8 cellular contexts compared by ENCODE assay signal in the genomic region with DNA sequence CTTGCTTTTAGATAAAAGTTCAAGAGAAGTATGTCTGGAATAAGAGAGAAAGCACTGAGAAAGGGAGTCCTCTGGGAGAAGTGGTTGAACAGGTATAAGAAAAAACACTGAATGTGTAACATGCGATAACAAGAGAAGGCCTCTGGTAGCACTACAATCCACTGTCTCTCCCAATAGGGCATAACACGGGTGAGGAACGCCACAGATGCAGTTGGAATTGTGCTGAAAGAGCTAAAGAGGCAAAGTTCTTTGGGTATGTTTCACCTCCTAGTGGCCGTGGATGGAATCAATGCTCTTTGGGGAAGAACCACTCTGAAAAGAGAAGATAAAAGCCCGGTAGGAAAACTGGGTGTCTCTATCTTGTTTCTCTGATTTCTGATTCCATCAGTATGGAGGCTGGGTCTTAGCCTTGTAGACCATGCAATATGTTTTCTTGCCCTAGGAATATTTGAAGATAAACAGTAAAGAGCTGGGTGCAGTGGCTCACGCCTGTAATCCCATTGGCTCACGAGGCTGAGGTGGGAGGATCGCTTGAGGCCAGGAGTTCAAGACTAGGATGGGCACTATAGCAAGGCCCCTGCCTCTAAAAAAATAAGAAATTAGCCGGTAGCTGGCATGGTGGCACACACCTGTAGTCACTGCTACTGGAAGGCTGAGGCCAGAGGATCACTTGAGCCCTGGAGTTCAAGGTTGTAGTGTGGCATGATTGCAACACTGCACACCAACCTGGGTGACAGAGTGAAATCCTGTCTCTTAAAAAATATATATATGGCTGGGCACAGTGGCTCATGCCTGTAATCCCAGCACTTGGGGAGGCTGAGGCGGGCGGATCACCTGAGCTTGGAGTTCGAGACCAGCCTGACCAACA. TPM values are rescaled to one million over a fixed set of nuclear protein-coding genes. Genes with fewer than 3 reads are reported as not detected.
DNase-seq lines count a peak whose midpoint lies in the region; ATAC-seq, FAIRE-seq and TF ChIP-seq lines count a peak whose summit lies in the region.

No MANE protein-coding gene starts in this region.

- peaks cover 56% of the 10 kb centered on the region for H3K36me3 ChIP-seq in BE2C
- peaks cover 0 to 65% of the 10 kb centered on the region in 2 donors for H3K36me3 ChIP-seq in gastroesophageal sphincter
- H3K36me3 ChIP-seq in pancreas: peaks cover 0 to 20% (median 0%) of the 10 kb centered on the region in 3 donors

- DNase-seq in BE2C: peak; percentile 75
- DNase-seq in GM13976 (ENCODE audit: low spot score): peak; percentile 35
- DNase-seq in NCI-H524 (lab: John Stamatoyannopoulos, UW): peak; percentile 24 to 71
- peak; percentile 11 for DNase-seq in activated T-cell treated with anti-CD3 and anti-CD28 coated beads, Interleukin-2, amount 50 U/mL, for 4 hours
- DNase-seq in pancreas: peak in 2 of 6 donors; percentile 18 to 52

- TF ChIP-seq CTCF in BE2C (IDR thresholded peaks at IDR 0.05; ENCODE audit: low read depth, low read length) (peak; percentile 88), GM13976 (IDR thresholded peaks at IDR 0.05; ENCODE audit: borderline replicate concordance, control extremely low read depth, extremely low read depth, insufficient read depth, missing control alignments) (peak; percentile 7), gastroesophageal sphincter (IDR thresholded peaks at IDR 0.05) (peak; percentile 45 to 59 (median 55)), pancreas (IDR thresholded peaks at IDR 0.05) (peak; percentile 37 to 62 (median 56))

- no peak for TF ChIP-seq POLR2A in gastroesophageal sphincter (IDR thresholded peaks at IDR 0.05)

- no peak for TF ChIP-seq EP300 in gastroesophageal sphincter (IDR thresholded peaks at IDR 0.05)

- H3K4me1 Mint-ChIP-seq in activated T-cell treated with anti-CD3 and anti-CD28 coated beads, Interleukin-2, amount 50 U/mL, for 4 hours (ENCODE audit: low read depth): no peaks in the 10 kb centered on the region

- H3K27me3 Mint-ChIP-seq in activated T-cell treated with anti-CD3 and anti-CD28 coated beads, Interleukin-2, amount 50 U/mL, for 4 hours (ENCODE audit: low read depth): no peaks in the 10 kb centered on the region

- peaks cover 17% of the 10 kb centered on the region for H3K36me3 Mint-ChIP-seq in activated T-cell treated with anti-CD3 and anti-CD28 coated beads, Interleukin-2, amount 50 U/mL, for 4 hours (ENCODE audit: insufficient read depth)

- H3K27ac ChIP-seq in gastroesophageal sphincter: no peak overlapping the region
- no peak overlapping the region for H3K27ac ChIP-seq in pancreas

- FAIRE-seq in pancreas (lab: Jason Lieb, UNC): no peak

- no peaks in the 10 kb centered on the region for H3K9me3 ChIP-seq in BE2C
- H3K9me3 ChIP-seq in gastroesophageal sphincter: no peaks in the 10 kb centered on the region
- no peaks in the 10 kb centered on the region for H3K9me3 ChIP-seq in pancreas

- whole genome bisulfite sequencing in gastroesophageal sphincter (ENCODE audit: low coverage in 1 of 2), 2 donors: 50 to 56% methylated on average over 10 to 12 of the region's 12 CpGs
- WGBS in pancreas, 2 donors: 59 to 62% methylated on average over 12 of the region's 12 CpGs

- no peaks in the 10 kb centered on the region for H3K4me1 ChIP-seq in BE2C
- H3K4me1 ChIP-seq in gastroesophageal sphincter: peaks cover 0 to 7% (median 0%) of the 10 kb centered on the region in 3 donors
- H3K4me1 ChIP-seq in pancreas: no peaks in the 10 kb centered on the region

- intact Hi-C loops in pancreas (cut with DNase I): no loop called here

- no peak overlapping the region for H3K4me3 Mint-ChIP-seq in activated T-cell treated with anti-CD3 and anti-CD28 coated beads, Interleukin-2, amount 50 U/mL, for 4 hours

- no peak overlapping the region for H3K4me3 ChIP-seq in BE2C (ENCODE audit: low read depth, low read length)
- H3K4me3 ChIP-seq in gastroesophageal sphincter: no peak overlapping the region
- no peak overlapping the region for H3K4me3 ChIP-seq in pancreas

- H3K27me3 ChIP-seq in BE2C: no peaks in the 10 kb centered on the region
- H3K27me3 ChIP-seq in gastroesophageal sphincter: no peaks in the 10 kb centered on the region
- no peaks in the 10 kb centered on the region for H3K27me3 ChIP-seq in pancreas

- H3K9me3 Mint-ChIP-seq in activated T-cell treated with anti-CD3 and anti-CD28 coated beads, Interleukin-2, amount 50 U/mL, for 4 hours: no peaks in the 10 kb centered on the region

- in situ Hi-C loops in GM13976 (cut with MboI; ENCODE audit: low sequenced_read_pairs, unreplicated experiment): no loop called here

- no peak for ATAC-seq in activated T-cell treated with anti-CD3 and anti-CD28 coated beads, Interleukin-2, amount 50 U/mL, for 4 hours
- peak; percentile 71 for ATAC-seq in gastroesophageal sphincter
- peak; percentile 55 to 94 (median 86) for ATAC-seq in pancreas
- ATAC-seq in HG02885 (IDR thresholded peaks at IDR 0.05; ENCODE audit: poor library complexity, unreplicated experiment): no peak
- no peak for ATAC-seq in HG02623 (IDR thresholded peaks at IDR 0.05; ENCODE audit: unreplicated experiment)

RNA-seq across cellular contexts. Expression of a gene that starts 40.4 kb away (rescaled TPM):
- 236 TPM for polyA plus RNA-seq in BE2C (2012; ENCODE audit: insufficient read depth, insufficient read length, low read depth)
- 100 to 1,000 TPM; 194 to 197 (median 196) TPM for total RNA-seq in activated T-cell treated with anti-CD3 and anti-CD28 coated beads, Interleukin-2, amount 50 U/mL, for 4 hours
- total RNA-seq in gastroesophageal sphincter (100 to 1,000 TPM in 3 of 4 donors, 10 to 100 TPM in 1; 81.4 to 115 (median 107) TPM), pancreas (10 to 100 TPM; 40.3 to 56.7 (median 46.5) TPM)
- polyA plus RNA-seq in pancreas: 10 to 100 TPM; 52.9 to 73.8 TPM

RNA-seq across cellular contexts. Expression of a gene that starts 40.7 kb away (rescaled TPM):
- 85.7 TPM for polyA plus RNA-seq in BE2C (2012; ENCODE audit: insufficient read depth, insufficient read length, low read depth)
- total RNA-seq in activated T-cell treated with anti-CD3 and anti-CD28 coated beads, Interleukin-2, amount 50 U/mL, for 4 hours: 10 to 100 TPM; 44.9 to 52.7 (median 50.1) TPM
- total RNA-seq in gastroesophageal sphincter (100 to 1,000 TPM in 3 of 4 donors, 10 to 100 TPM in 1; 77.4 to 181 (median 152) TPM), pancreas (10 to 100 TPM; 22.1 to 37.8 (median 24.2) TPM)
- polyA plus RNA-seq in pancreas: 10 to 100 TPM; 19.9 to 41.4 TPM

Comparison
In these comparisons a context has a peak if more than half of its experiments do, and no peak if none do; other contexts are left out.
1. CTCF ChIP-seq: peak in every context shown above with its lines; median percentile 88 in BE2C; 56 in pancreas; 55 in gastroesophageal sphincter; 7 in GM13976.
2. ATAC-seq: peak in gastroesophageal sphincter (single experiment) and pancreas (4 of 4); none in activated T-cell treated with anti-CD3 and anti-CD28 coated beads, Interleukin-2, amount 50 U/mL, for 4 hours (0 of 2), HG02885 (single experiment) and HG02623 (single experiment).